8 cellular contexts compared by ENCODE assay signal in the genomic region with DNA sequence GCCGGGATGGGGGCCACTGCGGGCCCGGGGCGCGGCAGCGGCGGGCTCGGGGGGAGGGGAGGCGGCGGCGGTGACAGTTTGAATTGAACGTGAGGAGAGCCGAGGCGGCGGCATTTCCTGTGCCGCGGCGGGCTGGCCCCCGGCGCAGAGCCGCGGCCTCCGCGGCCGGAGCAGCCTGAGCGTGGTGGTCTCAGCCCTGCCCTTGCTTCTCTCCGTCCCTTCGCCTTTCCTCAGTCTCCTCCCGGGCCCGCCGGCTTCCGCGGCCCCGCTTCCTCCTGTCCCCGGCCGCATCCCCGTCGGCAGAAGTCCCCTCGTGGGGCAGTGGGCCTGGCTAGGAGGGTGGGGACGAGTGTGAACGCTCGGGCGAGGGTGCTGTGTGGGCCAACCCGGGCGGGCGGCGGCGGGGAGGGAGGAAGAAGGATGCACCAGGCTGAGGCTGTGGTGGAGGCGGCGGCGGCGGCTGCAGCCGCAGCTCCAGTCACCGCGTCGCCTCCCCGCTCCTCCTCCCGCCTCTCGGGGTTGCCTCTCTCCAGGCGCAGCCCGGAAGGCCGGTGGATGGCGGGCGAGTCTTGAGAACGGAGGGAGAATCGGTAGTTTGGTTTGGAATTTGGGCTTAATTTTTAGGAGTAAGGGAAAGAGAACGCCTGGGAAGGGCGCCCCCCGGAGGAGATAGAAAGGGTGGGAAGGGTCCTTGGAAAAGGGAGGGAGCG. TPM values are rescaled to one million over a fixed set of nuclear protein-coding genes. Genes with fewer than 3 reads are reported as not detected.
A peak's percentile ranks its signal among the peaks of the same experiment; 100 is the strongest.
DNase-seq lines count a peak whose midpoint lies in the region; ATAC-seq and TF ChIP-seq lines count a peak whose summit lies in the region.

No MANE protein-coding gene starts in this region.

- ATAC-seq in GM21390 (IDR thresholded peaks at IDR 0.05; ENCODE audit: unreplicated experiment), result peak; percentile 31
- ATAC-seq in natural killer cell, result peak; percentile 31 to 52 (median 50)

- no peak for TF ChIP-seq POLR2A in Peyer's patch (IDR thresholded peaks at IDR 0.05)

- H3K9me3 ChIP-seq in HUES48 (ENCODE audit: control insufficient read depth, insufficient read depth, low read length) (no peaks in the 10 kb centered on the region), Peyer's patch (no peaks in the 10 kb centered on the region), fibroblast of lung (ENCODE audit: control insufficient read depth, insufficient read depth, low read depth, low read length) (no peaks in the 10 kb centered on the region)

- peaks cover 50% of the 10 kb centered on the region for H3K79me2 ChIP-seq in fibroblast of lung (ENCODE audit: control insufficient read depth, insufficient read depth, low read length)

- peak overlapping the region; percentile 98 for H3K4me3 Mint-ChIP-seq in natural killer cell

- no peak overlapping the region for H3K4me2 ChIP-seq in fibroblast of lung (ENCODE audit: extremely low read depth, insufficient read depth, low read length)

- H4K20me1 ChIP-seq in fibroblast of lung (ENCODE audit: control insufficient read depth, extremely low read depth, insufficient read depth, low read length), result peaks cover 4% of the 10 kb centered on the region

- no peaks in the 10 kb centered on the region for H3K9me3 Mint-ChIP-seq in natural killer cell

- H3K36me3 ChIP-seq in HUES48 (ENCODE audit: control insufficient read depth, insufficient read depth, low read length) (no peaks in the 10 kb centered on the region), Peyer's patch (no peaks in the 10 kb centered on the region), fibroblast of lung (ENCODE audit: control insufficient read depth, insufficient read depth, low read length) (no peaks in the 10 kb centered on the region)

- peak overlapping the region; percentile 85 for H3K9ac ChIP-seq in HUES48 (ENCODE audit: low read depth, low read length)
- peak overlapping the region; percentile 94 for H3K9ac ChIP-seq in fibroblast of lung (ENCODE audit: insufficient read depth, low read length)

- H3K27me3 Mint-ChIP-seq in natural killer cell (ENCODE audit: low read depth in 2 of 2), result no peaks in the 10 kb centered on the region

- H2AFZ ChIP-seq in fibroblast of lung (ENCODE audit: low read length), result peak overlapping the region; percentile 27

- H3K27me3 ChIP-seq in HUES48 (ENCODE audit: control insufficient read depth, insufficient read depth, low read length) (no peaks in the 10 kb centered on the region), Peyer's patch (no peaks in the 10 kb centered on the region), fibroblast of lung (ENCODE audit: control insufficient read depth, insufficient read depth, low read length) (no peaks in the 10 kb centered on the region)

- no peaks in the 10 kb centered on the region for H3K36me3 Mint-ChIP-seq in natural killer cell

- TF ChIP-seq CTCF in Peyer's patch (IDR thresholded peaks at IDR 0.05) (peak in 4 of 6 experiments; percentile 28 to 43 (median 38)), fibroblast of lung (conservative IDR thresholded peaks at IDR 0.05 in 1 of 2, IDR thresholded peaks at IDR 0.05 in 1 of 2; ENCODE audit: low read depth in 1 of 2, low read length in 2 of 2) (peak; percentile 67 to 77), natural killer cell (IDR thresholded peaks at IDR 0.05) (no peak)

- intact Hi-C loops in natural killer cell (cut with micrococcal nuclease), result loop anchor here (1.0 to 5.0 kb wide), 4 partner anchors 36 to 106 kb away; partner anchors contain the start of gene HERPUD2

- H3K27ac ChIP-seq in HUES48 (ENCODE audit: low read depth, low read length), result peak overlapping the region; percentile 99
- H3K27ac ChIP-seq in Peyer's patch, result peak overlapping the region; percentile 94 to 99 (median 98)
- peak overlapping the region; percentile 94 for H3K27ac ChIP-seq in fibroblast of lung (ENCODE audit: insufficient read depth, low read length)

- H3K4me1 Mint-ChIP-seq in natural killer cell, result peaks cover 54 to 58% of the 10 kb centered on the region in 2 donors

- H3K4me3 ChIP-seq in HUES48 (ENCODE audit: low read depth, low read length) (peak overlapping the region; percentile 93), Peyer's patch (peak overlapping the region; percentile 67 to 93 (median 82)), fibroblast of lung (replicated peaks in 1 of 4; ENCODE audit: control extremely low read depth in 1 of 4, insufficient read depth in 1 of 4, low read depth in 3 of 4, low read length in 4 of 4) (peak overlapping the region; percentile 78 to 93 (median 84))

- DNase-seq in DMS 273 treated with DMSO at 0.1 percent for 48 hours (lab: John Stamatoyannopoulos, UW) (peak; percentile 59), Peyer's patch (peak; percentile 73 to 86 (median 81)), activated T-helper 1 cell treated with Interleukin-2 at 50 U/mL for 16 hours (ENCODE audit: low read depth) (peak; percentile 68), fibroblast of lung (ENCODE audit: low read depth in 2 of 2) (peak; percentile 65 to 74), natural killer cell (peak; percentile 81)
- peak; percentile 73 for DNase-seq in stimulated activated naive CD4-positive, alpha-beta T cell treated with Interleukin-2 at 50 U/mL for 16 hours (lab: John Stamatoyannopoulos, UW)

- H3K4me1 ChIP-seq in HUES48 (ENCODE audit: control insufficient read depth, insufficient read depth, low read length) (peaks cover 32% of the 10 kb centered on the region), Peyer's patch (peaks cover 0 to 41% (median 5%) of the 10 kb centered on the region in 4 donors), fibroblast of lung (ENCODE audit: control insufficient read depth, extremely low read depth, insufficient read depth, low read length) (peaks cover 2% of the 10 kb centered on the region)

- H3K27ac Mint-ChIP-seq in natural killer cell, result peak overlapping the region; percentile 97 to 98

RNA-seq across cellular contexts. Expression of gene SEPTIN7, which starts 0.7 kb away (rescaled TPM):
- total RNA-seq in Peyer's patch (100 to 1,000 TPM in 1 of 4 donors, 10 to 100 TPM in 3; 47.0 to 163 (median 70.7) TPM), fibroblast of lung (144 and 181 TPM in 2 replicates), natural killer cell (100 to 1,000 TPM; 367 to 422 (median 383) TPM)
- polyA plus RNA-seq in fibroblast of lung, result 374 and 576 TPM in 2 replicates
- 303 and 433 TPM in 2 replicates for polyA plus RNA-seq in fibroblast of lung (2012)
- polyA minus RNA-seq in fibroblast of lung (ENCODE audit: low replicate concordance), result 8.5 and 31.9 TPM in 2 replicates

Comparison
In these comparisons a context has a peak if more than half of its experiments do, and no peak if none do; other contexts are left out.
1. Peak in every context shown above with its lines: DNase-seq, ATAC-seq, H3K4me3 ChIP-seq and H3K27ac ChIP-seq.